Comparison of ENCODE assay signal across 28 cellular contexts in the genomic region with DNA sequence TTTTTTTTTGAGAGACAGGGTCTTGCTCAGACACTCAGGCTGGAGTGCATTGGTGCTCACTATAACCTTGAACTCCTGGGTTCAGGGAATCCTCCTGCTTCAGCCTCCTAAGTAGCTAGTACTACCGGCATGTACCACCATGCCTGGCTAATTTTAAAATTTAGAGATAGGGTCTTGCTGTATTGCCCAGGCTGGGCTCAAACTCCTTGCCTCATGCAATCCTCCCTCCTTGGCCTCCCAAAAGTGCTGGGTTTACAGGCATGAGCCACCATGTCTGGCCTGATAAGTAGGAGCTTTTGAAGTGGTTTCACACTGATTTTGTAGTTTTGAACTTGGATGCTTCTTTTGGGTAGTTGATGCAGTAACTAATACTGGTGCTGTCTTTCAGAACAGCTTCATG. TPM values are rescaled to one million over a fixed set of nuclear protein-coding genes. Genes with fewer than 3 reads are reported as not detected.
DNase-seq lines count a peak whose midpoint lies in the region; ATAC-seq and TF ChIP-seq lines count a peak whose summit lies in the region.
"Had no signal": no experiment of that assay in that cellular context is flagged by ENCODE, and none has a peak within 500 bp of the region (broad histone marks: within the 10 kb centered on the region; RNA-seq: fewer than 3 reads in every experiment).

No MANE protein-coding gene starts in this region.

- peaks cover 76% of the 10 kb centered on the region for H3K4me1 Mint-ChIP-seq in activated naive CD8-positive, alpha-beta T cell (ENCODE audit: low read depth)
- H3K4me1 Mint-ChIP-seq in activated naive CD8-positive, alpha-beta T cell treated with anti-CD3 and anti-CD28 coated beads, Interleukin-2, amount 50 U/mL, for 24 hours = peaks cover 69% of the 10 kb centered on the region
- H3K4me1 Mint-ChIP-seq in activated T-helper 17 cell treated with anti-CD3 and anti-CD28 coated beads, Interleukin-2, amount 50 U/mL, for 72 hours = peaks cover 66% of the 10 kb centered on the region

- H3K27me3 ChIP-seq in neutrophil = no peaks in the 10 kb centered on the region
- H3K27me3 ChIP-seq: brain microvascular endothelial cell, hepatocyte, MG63, SJSA1, transverse colon had no signal

- peaks cover 16% of the 10 kb centered on the region for H3K36me3 Mint-ChIP-seq in activated naive CD8-positive, alpha-beta T cell
- H3K36me3 Mint-ChIP-seq in activated naive CD8-positive, alpha-beta T cell treated with anti-CD3 and anti-CD28 coated beads, Interleukin-2, amount 50 U/mL, for 24 hours (ENCODE audit: low read depth) = peaks cover 63% of the 10 kb centered on the region
- H3K36me3 Mint-ChIP-seq in activated T-helper 17 cell treated with anti-CD3 and anti-CD28 coated beads, Interleukin-2, amount 50 U/mL, for 72 hours (ENCODE audit: low read depth) = peaks cover 100% of the 10 kb centered on the region

- peak overlapping the region; percentile 17 for H3K4me3 Mint-ChIP-seq in activated naive CD8-positive, alpha-beta T cell
- no peak overlapping the region for H3K4me3 Mint-ChIP-seq in activated naive CD8-positive, alpha-beta T cell treated with anti-CD3 and anti-CD28 coated beads, Interleukin-2, amount 50 U/mL, for 24 hours
- peak overlapping the region; percentile 93 for H3K4me3 Mint-ChIP-seq in activated T-helper 17 cell treated with anti-CD3 and anti-CD28 coated beads, Interleukin-2, amount 50 U/mL, for 72 hours
- H3K4me3 Mint-ChIP-seq: IgD-negative memory B cell; nephron; stimulated activated effector memory CD8-positive, alpha-beta T cell treated with anti-CD3 and anti-CD28 coated beads, Interleukin-12 subunit alpha, Interleukin-12 subunit beta, amount 100 ng/mL, for 72 hours had no signal

- peaks cover 44 to 52% of the 10 kb centered on the region in 2 experiments for H3K4me1 ChIP-seq in neutrophil (ENCODE audit: control insufficient read depth in 1 of 2, insufficient read depth in 1 of 2, low read depth in 1 of 2, low read length in 1 of 2)
- H3K4me1 ChIP-seq: Caco-2 had no signal

- no peaks in the 10 kb centered on the region for H3K9me3 Mint-ChIP-seq in activated naive CD8-positive, alpha-beta T cell (ENCODE audit: low read depth)
- no peaks in the 10 kb centered on the region for H3K9me3 Mint-ChIP-seq in activated naive CD8-positive, alpha-beta T cell treated with anti-CD3 and anti-CD28 coated beads, Interleukin-2, amount 50 U/mL, for 24 hours
- no peaks in the 10 kb centered on the region for H3K9me3 Mint-ChIP-seq in activated T-helper 17 cell treated with anti-CD3 and anti-CD28 coated beads, Interleukin-2, amount 50 U/mL, for 72 hours
- H3K9me3 Mint-ChIP-seq: IgD-negative memory B cell; nephron; stimulated activated effector memory CD8-positive, alpha-beta T cell treated with anti-CD3 and anti-CD28 coated beads, Interleukin-12 subunit alpha, Interleukin-12 subunit beta, amount 100 ng/mL, for 72 hours had no signal

- no peaks in the 10 kb centered on the region for H3K27me3 Mint-ChIP-seq in activated naive CD8-positive, alpha-beta T cell
- H3K27me3 Mint-ChIP-seq in activated naive CD8-positive, alpha-beta T cell treated with anti-CD3 and anti-CD28 coated beads, Interleukin-2, amount 50 U/mL, for 24 hours = no peaks in the 10 kb centered on the region
- H3K27me3 Mint-ChIP-seq in activated T-helper 17 cell treated with anti-CD3 and anti-CD28 coated beads, Interleukin-2, amount 50 U/mL, for 72 hours = no peaks in the 10 kb centered on the region
- H3K27me3 Mint-ChIP-seq: IgD-negative memory B cell had no signal

- peak overlapping the region; percentile 6 for H3K27ac Mint-ChIP-seq in activated naive CD8-positive, alpha-beta T cell
- H3K27ac Mint-ChIP-seq in activated naive CD8-positive, alpha-beta T cell treated with anti-CD3 and anti-CD28 coated beads, Interleukin-2, amount 50 U/mL, for 24 hours = no peak overlapping the region
- H3K27ac Mint-ChIP-seq in activated T-helper 17 cell treated with anti-CD3 and anti-CD28 coated beads, Interleukin-2, amount 50 U/mL, for 72 hours = no peak overlapping the region
- H3K27ac Mint-ChIP-seq: nephron had no signal

- TF ChIP-seq CTCF in neutrophil (IDR thresholded peaks at IDR 0.05) = no peak

- no peak overlapping the region for H3K4me3 ChIP-seq in Jurkat, Clone E6-1 (ENCODE audit: low read length)
- H3K4me3 ChIP-seq in neutrophil (ENCODE audit: low read depth in 1 of 2, low read length in 1 of 2) = no peak overlapping the region
- H3K4me3 ChIP-seq: hepatocyte, lower lobe of right lung, MG63, mucosa of descending colon, SJSA1, transverse colon had no signal

- no peak for ATAC-seq in activated naive CD8-positive, alpha-beta T cell treated with anti-CD3 and anti-CD28 coated beads, Interleukin-2, amount 50 U/mL, for 24 hours
- no peak for ATAC-seq in activated T-helper 17 cell treated with anti-CD3 and anti-CD28 coated beads, Interleukin-2, amount 50 U/mL, for 72 hours (replicated peaks)
- no peak for ATAC-seq in GM21381 (IDR thresholded peaks at IDR 0.05; ENCODE audit: unreplicated experiment)
- ATAC-seq: lower lobe of right lung, mucosa of descending colon had no signal

- no peaks in the 10 kb centered on the region for H3K36me3 ChIP-seq in neutrophil
- H3K36me3 ChIP-seq: brain microvascular endothelial cell, transverse colon had no signal

- no peak for DNase-seq in activated naive CD8-positive, alpha-beta T cell treated with anti-CD3 and anti-CD28 coated beads, Interleukin-2, amount 50 U/mL, for 24 hours
- DNase-seq in Jurkat, Clone E6-1 (ENCODE audit: low read depth, low spot score) = peak; percentile 44
- DNase-seq in cerebellum (ENCODE audit: low spot score) = no peak
- DNase-seq: activated CD4-positive, alpha-beta T cell treated with anti-CD3 and anti-CD28 coated beads, Interleukin-2, amount 50 U/mL, for 4 hours; activated gamma-delta T cell; amniotic stem cell; brain microvascular endothelial cell; Caco-2; DND-41; GOT3; lower lobe of right lung; MG63; mucosa of descending colon; NCI-H1105; NCI-H187; NCI-H2171; NCI-H510A treated with DMSO at 0.1 percent for 48 hours; RPMI8226; transverse colon had no signal

- no peaks in the 10 kb centered on the region for H3K9me3 ChIP-seq in neutrophil
- H3K9me3 ChIP-seq: Caco-2, lower lobe of right lung, MG63, mucosa of descending colon, SJSA1, transverse colon had no signal

- H3K27ac ChIP-seq in neutrophil = peak overlapping the region; percentile 10
- H3K27ac ChIP-seq: brain microvascular endothelial cell, hepatocyte, lower lobe of right lung, SJSA1, transverse colon had no signal

RNA-seq across cellular contexts. Expression of a gene that starts 7.8 kb away (rescaled TPM):
- 64.1 TPM for polyA plus RNA-seq in Jurkat, Clone E6-1 (2012; ENCODE audit: insufficient read depth, insufficient read length)
- total RNA-seq in activated T-helper 17 cell treated with anti-CD3 and anti-CD28 coated beads, Interleukin-2, amount 50 U/mL, for 72 hours = 100 to 1,000 TPM; 107 to 143 TPM
- total RNA-seq in cerebellum = 15.8 TPM

RNA-seq across cellular contexts. Expression of a gene that starts 38.0 kb away (rescaled TPM):
- 48.3 TPM for polyA plus RNA-seq in Jurkat, Clone E6-1 (2012; ENCODE audit: insufficient read depth, insufficient read length)
- 10 to 100 TPM; 27.1 to 37.9 TPM for total RNA-seq in activated T-helper 17 cell treated with anti-CD3 and anti-CD28 coated beads, Interleukin-2, amount 50 U/mL, for 72 hours
- total RNA-seq in cerebellum = 16.0 TPM
